Comparison of ENCODE assay signal across 25 cellular contexts in the genomic region with DNA sequence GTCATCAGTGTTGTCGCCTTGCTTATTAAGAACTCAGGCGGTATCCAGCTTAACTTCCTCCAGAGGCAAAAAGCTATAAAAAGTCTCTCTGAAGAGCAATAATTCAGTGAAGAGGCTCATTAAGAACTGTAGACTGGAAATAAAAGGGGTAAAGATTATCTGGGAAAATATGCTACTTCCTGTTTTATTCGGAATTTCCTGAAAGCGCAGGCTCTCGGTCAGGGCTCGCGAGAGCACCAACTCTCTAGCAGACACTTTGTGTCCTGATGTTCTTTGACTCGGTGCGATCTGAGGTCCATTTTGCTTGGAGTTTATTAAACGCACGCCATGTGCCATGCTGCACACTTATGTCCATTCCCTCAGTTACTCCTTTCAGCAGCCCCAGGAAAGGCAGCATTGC.
"Had no signal": no experiment of that assay in that cellular context is flagged by ENCODE, and none has a peak within 500 bp of the region (broad histone marks: within the 10 kb centered on the region; RNA-seq: fewer than 3 reads in every experiment).

No MANE protein-coding gene starts in this region.

- H3K4me3 Mint-ChIP-seq: natural killer cell; neural crest cell; stimulated activated effector memory CD8-positive, alpha-beta T cell treated with anti-CD3 and anti-CD28 coated beads, Interleukin-12 subunit alpha, Interleukin-12 subunit beta, amount 100 ng/mL, for 72 hours; type B pancreatic cell had no signal

- H3K27me3 Mint-ChIP-seq: type B pancreatic cell had no signal

- H3K27ac Mint-ChIP-seq: stimulated activated effector memory CD8-positive, alpha-beta T cell treated with anti-CD3 and anti-CD28 coated beads, Interleukin-12 subunit alpha, Interleukin-12 subunit beta, amount 100 ng/mL, for 72 hours; type B pancreatic cell had no signal

- H3K27ac ChIP-seq: epithelial cell of prostate, left ventricle myocardium inferior, lower lobe of right lung, prostate gland, right atrium auricular region, stomach, testis, tibial artery had no signal

- H3K4me1 ChIP-seq: lower lobe of right lung, prostate gland had no signal

- H3K36me3 ChIP-seq: gastrocnemius medialis, prostate gland, right atrium auricular region had no signal

- H3K36me3 Mint-ChIP-seq: natural killer cell had no signal

- H3K9me3 Mint-ChIP-seq: natural killer cell; stimulated activated effector memory CD8-positive, alpha-beta T cell treated with anti-CD3 and anti-CD28 coated beads, Interleukin-12 subunit alpha, Interleukin-12 subunit beta, amount 100 ng/mL, for 72 hours had no signal

- H3K4me3 ChIP-seq: dorsolateral prefrontal cortex, gastrocnemius medialis, left ventricle myocardium inferior, lower lobe of right lung, prostate gland, right atrium auricular region, sigmoid colon, stomach, testis, tibial artery had no signal

- H3K27me3 ChIP-seq: gastrocnemius medialis, right atrium auricular region, sigmoid colon, stomach, testis, tibial artery had no signal

- DNase-seq: cerebellar nuclear complex; cortex of kidney; dorsolateral prefrontal cortex; effector CD4-positive, alpha-beta T cell; foreskin fibroblast; gastrocnemius medialis; head of caudate nucleus; left ventricle myocardium inferior; lower lobe of right lung; natural killer cell; nucleus accumbens; sigmoid colon; stimulated activated CD4-positive, alpha-beta T cell treated with anti-CD3 and anti-CD28 coated beads, Interleukin-15, amount 100 ng/mL, for 24 hours; stimulated activated CD4-positive, alpha-beta T cell treated with anti-CD3 and anti-CD28 coated beads, Interleukin-4, amount 100 ng/mL, for 1 hour; stimulated activated naive CD4-positive, alpha-beta T cell treated with Interleukin-2 at 50 U/mL for 16 hours; stomach; substantia nigra; testis had no signal

- H3K9me3 ChIP-seq: gastrocnemius medialis, left ventricle myocardium inferior, lower lobe of right lung, prostate gland, right atrium auricular region, sigmoid colon, testis, tibial artery had no signal
